ENCODE assay signal across 19 cellular contexts in genomic region chr1:235941852-235942624, GRCh38.
A peak's percentile ranks its signal among the peaks of the same experiment; 100 is the strongest.
DNase-seq lines count a peak whose midpoint lies in the region; ATAC-seq and TF ChIP-seq lines count a peak whose summit lies in the region.
"Had no signal": no experiment of that assay in that cellular context is flagged by ENCODE, and none has a peak within 500 bp of the region (broad histone marks: within the 10 kb centered on the region; RNA-seq: fewer than 3 reads in every experiment).

No MANE protein-coding gene starts in this region.

- H3K9me3 ChIP-seq in GM23248 (ENCODE audit: low read depth): no peaks in the 10 kb centered on the region
- no peaks in the 10 kb centered on the region for H3K9me3 ChIP-seq in gastroesophageal sphincter

- H3K9me3 Mint-ChIP-seq in stimulated activated effector memory CD8-positive, alpha-beta T cell treated with anti-CD3 and anti-CD28 coated beads, Interleukin-12 subunit alpha, Interleukin-12 subunit beta, amount 100 ng/mL, for 72 hours: peaks cover 2% of the 10 kb centered on the region
- H3K9me3 Mint-ChIP-seq: activated CD4-positive, alpha-beta T cell treated with anti-CD3 and anti-CD28 coated beads, Interleukin-2, amount 10 ng/mL, durations not matched to agents 7 days and 5 days; brain; CD8-positive, alpha-beta memory T cell; GM23338; stimulated activated naive CD8-positive, alpha-beta T cell treated with anti-CD3 and anti-CD28 coated beads, Interleukin-15, Interleukin-2, amounts not matched to agents 100 ng/mL and 50 ng/mL, for 24 hours had no signal

- H3K27me3 ChIP-seq in GM23248 (replicated peaks; ENCODE audit: insufficient read depth) (no peaks in the 10 kb centered on the region), gastroesophageal sphincter (no peaks in the 10 kb centered on the region)

- no peak overlapping the region for H3K27ac ChIP-seq in GM23248
- H3K27ac ChIP-seq in gastroesophageal sphincter: peak overlapping the region in 1 of 4 donors; percentile 16

- no peaks in the 10 kb centered on the region for H3K36me3 Mint-ChIP-seq in stimulated activated effector memory CD8-positive, alpha-beta T cell treated with anti-CD3 and anti-CD28 coated beads, Interleukin-12 subunit alpha, Interleukin-12 subunit beta, amount 100 ng/mL, for 72 hours
- H3K36me3 Mint-ChIP-seq: brain had no signal

- H3K4me1 ChIP-seq in GM23248 (ENCODE audit: insufficient read depth) (peaks cover 14% of the 10 kb centered on the region), gastroesophageal sphincter (peaks cover 0 to 6% (median 0%) of the 10 kb centered on the region in 3 donors)

- no peak overlapping the region for H3K4me3 Mint-ChIP-seq in stimulated activated effector memory CD8-positive, alpha-beta T cell treated with anti-CD3 and anti-CD28 coated beads, Interleukin-12 subunit alpha, Interleukin-12 subunit beta, amount 100 ng/mL, for 72 hours
- H3K4me3 Mint-ChIP-seq: activated CD4-positive, alpha-beta T cell treated with anti-CD3 and anti-CD28 coated beads, Interleukin-2, amount 10 ng/mL, durations not matched to agents 7 days and 5 days; brain; GM23338; stimulated activated naive CD8-positive, alpha-beta T cell treated with anti-CD3 and anti-CD28 coated beads, Interleukin-15, Interleukin-2, amounts not matched to agents 100 ng/mL and 50 ng/mL, for 24 hours had no signal

- WGBS in GM23248 (ENCODE audit: low coverage in 1 of 2, low lambda C conversion rate in 2 of 2, missing lambda C conversion rate in 2 of 2), 2 experiments: 87 to 88% methylated on average over 12 of the region's 12 CpGs
- 57 to 86% methylated on average over 2 to 12 of the region's 12 CpGs for WGBS in gastroesophageal sphincter (ENCODE audit: low coverage in 1 of 2), 2 donors

- in situ Hi-C loops in GM23248 (cut with MboI): no loop called here

- peak overlapping the region; percentile 11 for H3K27ac Mint-ChIP-seq in stimulated activated effector memory CD8-positive, alpha-beta T cell treated with anti-CD3 and anti-CD28 coated beads, Interleukin-12 subunit alpha, Interleukin-12 subunit beta, amount 100 ng/mL, for 72 hours
- H3K27ac Mint-ChIP-seq: activated CD4-positive, alpha-beta T cell treated with anti-CD3 and anti-CD28 coated beads, Interleukin-2, amount 10 ng/mL, durations not matched to agents 7 days and 5 days; brain; GM23338 had no signal

- TF ChIP-seq POLR2A in gastroesophageal sphincter (IDR thresholded peaks at IDR 0.05): no peak

- no peaks in the 10 kb centered on the region for H3K79me2 ChIP-seq in GM23248 (ENCODE audit: insufficient read depth)

- ATAC-seq in gastroesophageal sphincter (peak; percentile 15), GM21423 (IDR thresholded peaks at IDR 0.05; ENCODE audit: unreplicated experiment) (no peak)
- no peak for ATAC-seq in stimulated activated effector memory CD8-positive, alpha-beta T cell treated with anti-CD3 and anti-CD28 coated beads, Interleukin-12 subunit alpha, Interleukin-12 subunit beta, amount 100 ng/mL, for 72 hours
- ATAC-seq: GM23338, right cardiac atrium had no signal

- H3K4me3 ChIP-seq in GM23248 (no peak overlapping the region), gastroesophageal sphincter (no peak overlapping the region)
- H3K4me3 ChIP-seq: GM23338 had no signal

- no peaks in the 10 kb centered on the region for H4K20me1 ChIP-seq in GM23248 (ENCODE audit: insufficient read depth)

- H3K9me2 ChIP-seq in GM23248 (ENCODE audit: insufficient read depth): no peaks in the 10 kb centered on the region

- TF ChIP-seq CTCF in gastroesophageal sphincter (IDR thresholded peaks at IDR 0.05): no peak

- H3K9ac ChIP-seq in GM23248: no peak overlapping the region

- peak; percentile 12 for DNase-seq in GM23248
- peak; percentile 59 for DNase-seq in RPMI7951 (ENCODE audit: low read depth)
- no peak for DNase-seq in stimulated activated effector memory CD8-positive, alpha-beta T cell treated with anti-CD3 and anti-CD28 coated beads, Interleukin-12 subunit alpha, Interleukin-12 subunit beta, amount 100 ng/mL, for 72 hours (ENCODE audit: low spot score in 2 of 2)
- DNase-seq in activated CD4-positive, alpha-beta T cell treated with anti-CD3 and anti-CD28 coated beads, Interleukin-2, amount 50 U/mL, for 48 hours: no peak
- DNase-seq in activated T-cell treated with anti-CD3 and anti-CD28 coated beads, Interleukin-2, amount 50 U/mL, for 48 hours: no peak
- DNase-seq in NCI-H510A (lab: John Stamatoyannopoulos, UW): no peak
- DNase-seq: activated CD4-positive, alpha-beta T cell treated with anti-CD3 and anti-CD28 coated beads, Interleukin-2, amount 10 ng/mL, durations not matched to agents 7 days and 5 days; activated gamma-delta T cell treated with Interleukin-2 at 50 U/mL for 16 hours; CD8-positive, alpha-beta memory T cell; effector CD8-positive, alpha-beta T cell; glutamatergic neuron; Karpas-422; kidney had no signal

- peaks cover 4% of the 10 kb centered on the region for H3F3A ChIP-seq in GM23248 (ENCODE audit: insufficient read depth)

- peaks cover 70% of the 10 kb centered on the region for H3K4me1 Mint-ChIP-seq in stimulated activated effector memory CD8-positive, alpha-beta T cell treated with anti-CD3 and anti-CD28 coated beads, Interleukin-12 subunit alpha, Interleukin-12 subunit beta, amount 100 ng/mL, for 72 hours
- H3K4me1 Mint-ChIP-seq: brain, GM23338 had no signal

- H2AFZ ChIP-seq in GM23248: no peak overlapping the region
- H2AFZ ChIP-seq: GM23338 had no signal

- no peak overlapping the region for H3K4me2 ChIP-seq in GM23248 (ENCODE audit: unreplicated experiment)
- H3K4me2 ChIP-seq: GM23338 had no signal

- no peak for TF ChIP-seq EP300 in gastroesophageal sphincter (IDR thresholded peaks at IDR 0.05)

- H3K36me3 ChIP-seq in GM23248 (ENCODE audit: low read depth): no peaks in the 10 kb centered on the region
- H3K36me3 ChIP-seq in gastroesophageal sphincter: no peaks in the 10 kb centered on the region

Comparison
In these comparisons a context has a peak if more than half of its experiments do, and no peak if none do; other contexts are left out.
1. DNase-seq: peak in GM23248 (single experiment) and RPMI7951 (single experiment); none in stimulated activated effector memory CD8-positive, alpha-beta T cell treated with anti-CD3 and anti-CD28 coated beads, Interleukin-12 subunit alpha, Interleukin-12 subunit beta, amount 100 ng/mL, for 72 hours (0 of 2), activated CD4-positive, alpha-beta T cell treated with anti-CD3 and anti-CD28 coated beads, Interleukin-2, amount 50 U/mL, for 48 hours (0 of 2), activated T-cell treated with anti-CD3 and anti-CD28 coated beads, Interleukin-2, amount 50 U/mL, for 48 hours (0 of 2) and NCI-H510A (single experiment).